In genomic region chr2:177552414-177553175, GRCh38 we compare ENCODE assay signal across 8 cellular contexts.
DNase-seq lines count a peak whose midpoint lies in the region; ATAC-seq and TF ChIP-seq lines count a peak whose summit lies in the region.

No MANE protein-coding gene starts in this region.

- peak overlapping the region; percentile 94 for H3K27ac ChIP-seq in ACC112 (ENCODE audit: low read depth, low read length)
- peak overlapping the region; percentile 83 for H3K27ac ChIP-seq in VCaP

- peak overlapping the region; percentile 83 for H3K4me2 ChIP-seq in skeletal muscle satellite cell (ENCODE audit: low read length)

- H3K27me3 ChIP-seq in ACC112 (ENCODE audit: insufficient read depth, low read length) (no peaks in the 10 kb centered on the region), skeletal muscle satellite cell (ENCODE audit: control insufficient read depth, insufficient read depth, low read length) (no peaks in the 10 kb centered on the region)

- H3K9me3 ChIP-seq in iPS-18c (ENCODE audit: control insufficient read depth, insufficient read depth, low read length) (no peaks in the 10 kb centered on the region), skeletal muscle satellite cell (replicated peaks; ENCODE audit: low read length) (no peaks in the 10 kb centered on the region)

- peak overlapping the region; percentile 86 for H2AFZ ChIP-seq in ACC112 (ENCODE audit: low read length, unreplicated experiment)

- TF ChIP-seq CTCF in VCaP (conservative IDR thresholded peaks at IDR 0.05) = no peak

- DNase-seq in NCI-H2171 (lab: John Stamatoyannopoulos, UW) (peak; percentile 93), T47D (ENCODE audit: low read depth in 1 of 2, low spot score in 1 of 2) (peak; percentile 69 to 83)

- no peaks in the 10 kb centered on the region for H3K79me2 ChIP-seq in ACC112 (ENCODE audit: control insufficient read depth, insufficient read depth, low read length, unreplicated experiment)

- H3K4me3 ChIP-seq in ACC112 (ENCODE audit: low read depth, low read length) = peak overlapping the region; percentile 83
- H3K4me3 ChIP-seq in iPS-18c (ENCODE audit: insufficient read depth, low read depth, low read length) = peak overlapping the region; percentile 88
- H3K4me3 ChIP-seq in skeletal muscle satellite cell (ENCODE audit: low read length) = peak overlapping the region; percentile 86

- ATAC-seq in GM18870 (IDR thresholded peaks at IDR 0.05; ENCODE audit: unreplicated experiment) (peak; percentile 83), HG03103 (IDR thresholded peaks at IDR 0.05; ENCODE audit: low read depth, unreplicated experiment) (peak; percentile 94)

- H3K36me3 ChIP-seq in ACC112 (ENCODE audit: insufficient read depth, low read length) (no peaks in the 10 kb centered on the region), skeletal muscle satellite cell (ENCODE audit: insufficient read depth, low read length) (no peaks in the 10 kb centered on the region)

- H3K4me1 ChIP-seq in ACC112 (ENCODE audit: control insufficient read depth, insufficient read depth, low read length, unreplicated experiment) = peaks cover 6% of the 10 kb centered on the region
- peaks cover 5% of the 10 kb centered on the region for H3K4me1 ChIP-seq in skeletal muscle satellite cell (ENCODE audit: control insufficient read depth, insufficient read depth, low read length)

- peak overlapping the region; percentile 96 for H3K9ac ChIP-seq in skeletal muscle satellite cell (ENCODE audit: low read depth, low read length)

- in situ Hi-C loops in T47D (cut with HindIII; ENCODE audit: low pct_unique_long_range_greater_than_20kb, low sequenced_read_pairs) = no loop called here

Comparison
In these comparisons a context has a peak if more than half of its experiments do, and no peak if none do; other contexts are left out.
1. Peak in every context shown above with its lines: DNase-seq, ATAC-seq, H3K4me3 ChIP-seq and H3K27ac ChIP-seq.